21 cellular contexts compared by ENCODE assay signal in genomic region chr5:135349441-135349840, GRCh38.
"Had no signal": no experiment of that assay in that cellular context is flagged by ENCODE, and none has a peak within 500 bp of the region (broad histone marks: within the 10 kb centered on the region; RNA-seq: fewer than 3 reads in every experiment).

No MANE protein-coding gene starts in this region.

- DNase-seq: esophagus squamous epithelium; foreskin melanocyte; hippocampal formation; left ventricle myocardium superior; natural killer cell; occipital lobe; psoas muscle; retina; right lobe of liver; spleen; stimulated activated CD4-positive, alpha-beta T cell treated with anti-CD3 and anti-CD28 coated beads, Interleukin-15, amount 100 ng/mL, for 24 hours; stimulated activated CD4-positive, alpha-beta T cell treated with anti-CD3 and anti-CD28 coated beads, Interleukin-1b, Interleukin-23, amount 100 ng/mL, for 48 hours; stimulated activated CD4-positive, alpha-beta T cell treated with anti-CD3 and anti-CD28 coated beads, Interleukin-4, amount 100 ng/mL, for 24 hours; testis; upper lobe of right lung had no signal

- H3K79me2 ChIP-seq: parathyroid adenoma had no signal

- H3K36me3 ChIP-seq: neural progenitor cell had no signal

- ATAC-seq: left colon; left ventricle myocardium superior; natural killer cell; psoas muscle; right lobe of liver; stimulated activated memory B cell treated with anti-CD40 and anti-IgM and Interleukin-4, amounts not matched to agents 10 μg/mL and 1 μg/mL and 100 μg/mL, for 72 hours had no signal

- H3K9me3 ChIP-seq: esophagus squamous epithelium, psoas muscle, right lobe of liver, spleen, testis, tibial nerve, upper lobe of right lung had no signal

- H3K4me2 ChIP-seq: neural progenitor cell had no signal

- H3K27ac ChIP-seq: esophagus squamous epithelium, neural progenitor cell, parathyroid adenoma, psoas muscle, right lobe of liver, testis, tibial nerve, upper lobe of right lung had no signal

- H3K4me3 ChIP-seq: esophagus squamous epithelium, lung, neural progenitor cell, psoas muscle, right lobe of liver, spleen, testis, tibial nerve, upper lobe of right lung had no signal

- H3K27me3 ChIP-seq: esophagus squamous epithelium, neural progenitor cell, right lobe of liver, spleen, testis, tibial nerve, upper lobe of right lung had no signal

- H2AFZ ChIP-seq: neural progenitor cell, parathyroid adenoma had no signal

- H3K4me1 ChIP-seq: neural progenitor cell, parathyroid adenoma, right lobe of liver had no signal

- H3K9ac ChIP-seq: neural progenitor cell, parathyroid adenoma had no signal
